ENCODE assay signal across 9 cellular contexts in the genomic region with DNA sequence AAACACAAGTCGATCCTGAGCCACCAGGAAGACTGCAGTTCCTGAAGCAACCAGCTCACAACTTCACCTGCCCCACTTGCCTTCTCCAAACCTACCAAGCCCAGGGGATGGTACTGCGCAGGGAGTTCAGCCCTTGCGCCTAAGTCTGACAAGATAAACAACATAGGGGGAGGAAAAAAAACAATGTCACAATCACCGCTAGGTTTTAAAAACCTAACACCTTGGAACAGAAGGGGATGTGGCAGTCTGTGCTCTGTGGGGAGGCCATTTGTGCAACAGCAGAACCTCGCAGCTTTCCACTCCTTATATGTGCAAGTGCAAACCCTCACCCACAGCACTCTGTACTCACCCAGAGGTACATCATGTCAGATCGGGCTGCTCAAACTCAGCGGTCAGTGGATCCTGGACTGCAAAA.
DNase-seq lines count a peak whose midpoint lies in the region; ATAC-seq and TF ChIP-seq lines count a peak whose summit lies in the region.
"Had no signal": no experiment of that assay in that cellular context is flagged by ENCODE, and none has a peak within 500 bp of the region (broad histone marks: within the 10 kb centered on the region; RNA-seq: fewer than 3 reads in every experiment).

No MANE protein-coding gene starts in this region.

- peak overlapping the region; percentile 14 for H3K27ac Mint-ChIP-seq in nephron progenitor cell

- H3K9me3 Mint-ChIP-seq in nephron progenitor cell = no peaks in the 10 kb centered on the region

- H3K4me3 ChIP-seq in fibroblast of villous mesenchyme (ENCODE audit: low read depth, low read length) = peak overlapping the region; percentile 36
- no peak overlapping the region for H3K4me3 ChIP-seq in urinary bladder (ENCODE audit: low read depth, low read length)

- H3K4me1 Mint-ChIP-seq in nephron progenitor cell = peaks cover 54% of the 10 kb centered on the region

- no peak for TF ChIP-seq CTCF in fibroblast of villous mesenchyme (IDR thresholded peaks at IDR 0.05; ENCODE audit: insufficient read depth, low read depth, low read length)
- no peak for TF ChIP-seq CTCF in nephron progenitor cell (IDR thresholded peaks at IDR 0.05)

- no peaks in the 10 kb centered on the region for H3K4me1 ChIP-seq in urinary bladder (ENCODE audit: insufficient read depth)

- WGBS in urinary bladder = 33% methylated on average over 7 of the region's 7 CpGs

- H3K4me3 Mint-ChIP-seq in nephron progenitor cell = peak overlapping the region; percentile 49

- intact Hi-C loops in head of caudate nucleus (cut with DNase I) = no loop called here

- H3K27me3 Mint-ChIP-seq in nephron progenitor cell (ENCODE audit: low read depth, poor library complexity) = no peaks in the 10 kb centered on the region

- H3K36me3 ChIP-seq in urinary bladder (ENCODE audit: insufficient read depth) = no peaks in the 10 kb centered on the region
- H3K36me3 ChIP-seq: brain microvascular endothelial cell had no signal

- H3K27ac ChIP-seq in urinary bladder (ENCODE audit: low read depth) = peak overlapping the region; percentile 11
- H3K27ac ChIP-seq: brain microvascular endothelial cell had no signal

- no peak for ATAC-seq in HG03457 (IDR thresholded peaks at IDR 0.05; ENCODE audit: unreplicated experiment)

- DNase-seq in amniotic epithelial cell (ENCODE audit: low read depth) = peak; percentile 59
- peak; percentile 47 for DNase-seq in fibroblast of villous mesenchyme (ENCODE audit: low read depth)
- DNase-seq in nephron progenitor cell = no peak
- DNase-seq in head of caudate nucleus = no peak
- no peak for DNase-seq in NCI-H2107 (lab: John Stamatoyannopoulos, UW)
- DNase-seq: stimulated activated naive CD4-positive, alpha-beta T cell had no signal

- peaks cover 7% of the 10 kb centered on the region for H3K36me3 Mint-ChIP-seq in nephron progenitor cell (ENCODE audit: low read depth)

Comparison
In these comparisons a context has a peak if more than half of its experiments do, and no peak if none do; other contexts are left out.
1. DNase-seq: peak in amniotic epithelial cell (single experiment) and fibroblast of villous mesenchyme (single experiment); none in nephron progenitor cell (single experiment), head of caudate nucleus (0 of 42) and NCI-H2107 (single experiment).